10 cellular contexts compared by ENCODE assay signal in the genomic region with DNA sequence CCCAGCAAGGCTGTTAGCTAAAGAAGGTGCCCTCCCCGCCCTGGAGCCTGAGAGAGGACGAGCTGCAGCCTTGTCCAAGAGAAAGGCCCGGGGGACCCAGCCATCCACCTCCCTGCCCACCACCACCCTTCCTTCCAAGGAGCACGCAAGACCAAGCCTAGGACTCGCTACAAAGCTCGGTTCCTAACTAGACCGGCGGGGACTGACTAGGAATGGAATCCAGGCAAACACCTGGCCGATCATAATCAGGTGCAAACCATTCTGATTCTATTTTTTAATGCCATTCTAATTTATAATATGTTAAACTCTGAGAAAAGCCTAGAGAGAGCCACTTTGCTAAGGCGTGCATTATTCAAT. TPM values are rescaled to one million over a fixed set of nuclear protein-coding genes. Genes with fewer than 3 reads are reported as not detected.
DNase-seq lines count a peak whose midpoint lies in the region; ATAC-seq and TF ChIP-seq lines count a peak whose summit lies in the region.
"Had no signal": no experiment of that assay in that cellular context is flagged by ENCODE, and none has a peak within 500 bp of the region (broad histone marks: within the 10 kb centered on the region; RNA-seq: fewer than 3 reads in every experiment).

No MANE protein-coding gene starts in this region.

- H3K4me1 ChIP-seq in HUES6 (ENCODE audit: control insufficient read depth, insufficient read depth, low read length) (peaks cover 22% of the 10 kb centered on the region), duodenal mucosa (ENCODE audit: control insufficient read depth in 1 of 2, insufficient read depth in 2 of 2, low read length in 2 of 2) (peaks cover 7% of the 10 kb centered on the region in 2 donors), left lung (peaks cover 4 to 20% of the 10 kb centered on the region in 2 donors), stomach (peaks cover 14 to 23% (median 21%) of the 10 kb centered on the region in 4 donors)

- no peaks in the 10 kb centered on the region for H3K9me3 ChIP-seq in HUES6 (ENCODE audit: control insufficient read depth, insufficient read depth, low read depth, low read length)
- no peaks in the 10 kb centered on the region for H3K9me3 ChIP-seq in duodenal mucosa (ENCODE audit: control insufficient read depth in 1 of 2, low read length in 2 of 2)
- no peaks in the 10 kb centered on the region for H3K9me3 ChIP-seq in left lung
- H3K9me3 ChIP-seq in stomach, result no peaks in the 10 kb centered on the region

- POLR2A ChIA-PET in T-cell (lab: Charles Lee), result no interaction called here

- ATAC-seq in left lung (peak; percentile 4), T-cell (replicated peaks in 1 of 4) (no peak), GM19395 (IDR thresholded peaks at IDR 0.05; ENCODE audit: unreplicated experiment) (no peak)
- ATAC-seq: activated T-helper 17 cell treated with anti-CD3 and anti-CD28 coated beads, Interleukin-2, amount 50 U/mL, for 72 hours had no signal

- H3K36me3 ChIP-seq in HUES6 (ENCODE audit: control insufficient read depth, insufficient read depth, low read length) (no peaks in the 10 kb centered on the region), duodenal mucosa (ENCODE audit: control insufficient read depth in 1 of 2, insufficient read depth in 2 of 2, low read length in 2 of 2) (no peaks in the 10 kb centered on the region), left lung (no peaks in the 10 kb centered on the region), stomach (no peaks in the 10 kb centered on the region)

- H3K4me3 ChIP-seq in HUES6 (ENCODE audit: low read depth, low read length) (peak overlapping the region; percentile 88), duodenal mucosa (ENCODE audit: low read depth in 1 of 2, low read length in 2 of 2) (peak overlapping the region; percentile 20 to 61), left lung (peak overlapping the region in 1 of 2 donors; percentile 31), stomach (peak overlapping the region; percentile 40 to 53 (median 48))

- no peak for TF ChIP-seq CTCF in left lung (IDR thresholded peaks at IDR 0.05)
- no peak for TF ChIP-seq CTCF in stomach (IDR thresholded peaks at IDR 0.05)

- 8 to 17% (median 10%) methylated on average over 10 of the region's 10 CpGs for WGBS in stomach, 5 donors

- H3K4me1 Mint-ChIP-seq in T-cell, result peaks cover 0 to 7% (median 6%) of the 10 kb centered on the region in 3 donors
- H3K4me1 Mint-ChIP-seq: activated T-helper 17 cell treated with anti-CD3 and anti-CD28 coated beads, Interleukin-2, amount 50 U/mL, for 72 hours had no signal

- H3K27ac ChIP-seq in HUES6 (ENCODE audit: low read depth, low read length), result no peak overlapping the region
- no peak overlapping the region for H3K27ac ChIP-seq in duodenal mucosa (ENCODE audit: low read depth, low read length)
- peak overlapping the region; percentile 70 to 71 for H3K27ac ChIP-seq in left lung
- H3K27ac ChIP-seq in stomach, result peak overlapping the region; percentile 5 to 80 (median 72)

- no peak for TF ChIP-seq EP300 in stomach (IDR thresholded peaks at IDR 0.05)

- no peaks in the 10 kb centered on the region for H3K9me3 Mint-ChIP-seq in T-cell
- H3K9me3 Mint-ChIP-seq: activated T-helper 17 cell treated with anti-CD3 and anti-CD28 coated beads, Interleukin-2, amount 50 U/mL, for 72 hours had no signal

- H3K27ac Mint-ChIP-seq in T-cell, result no peak overlapping the region
- H3K27ac Mint-ChIP-seq: activated T-helper 17 cell treated with anti-CD3 and anti-CD28 coated beads, Interleukin-2, amount 50 U/mL, for 72 hours had no signal

- intact Hi-C loops in left lung (cut with DNase I) (no loop called here), stomach (cut with DNase I; ENCODE audit: low total_unique reads) (no loop called here)

- no peak overlapping the region for H3K4me3 Mint-ChIP-seq in T-cell
- H3K4me3 Mint-ChIP-seq: activated T-helper 17 cell treated with anti-CD3 and anti-CD28 coated beads, Interleukin-2, amount 50 U/mL, for 72 hours had no signal

- H3K36me3 Mint-ChIP-seq in T-cell, result no peaks in the 10 kb centered on the region

- peaks cover 19 to 59% of the 10 kb centered on the region in 2 donors for H3K27me3 Mint-ChIP-seq in T-cell

- no peak for TF ChIP-seq POLR2A in stomach (IDR thresholded peaks at IDR 0.05)

- CTCF ChIA-PET in T-cell (lab: Charles Lee), result no interaction called here

- H3K27me3 ChIP-seq in HUES6 (ENCODE audit: control insufficient read depth, insufficient read depth, low read length) (peaks cover 35% of the 10 kb centered on the region), duodenal mucosa (ENCODE audit: control insufficient read depth in 1 of 2, insufficient read depth in 2 of 2, low read length in 2 of 2) (peaks cover 19 to 26% of the 10 kb centered on the region in 2 donors), left lung (peaks cover 0 to 55% of the 10 kb centered on the region in 2 donors), stomach (peaks cover 0 to 40% (median 22%) of the 10 kb centered on the region in 3 donors)

- peak overlapping the region; percentile 68 for H3K9ac ChIP-seq in HUES6 (ENCODE audit: low read length)
- H3K9ac ChIP-seq in duodenal mucosa (ENCODE audit: low read depth in 1 of 2, low read length in 2 of 2), result no peak overlapping the region

- DNase-seq in left lung, result no peak
- DNase-seq in stomach, result no peak
- no peak for DNase-seq in T-cell
- no peak for DNase-seq in stimulated activated naive CD4-positive, alpha-beta T cell (lab: John Stamatoyannopoulos, UW)
- DNase-seq in activated CD4-positive, alpha-beta T cell treated with anti-CD3 and anti-CD28 coated beads for 48 hours, result no peak
- DNase-seq: DND-41 had no signal

RNA-seq across cellular contexts. Expression of a gene that starts 19.7 kb away (rescaled TPM):
- total RNA-seq in left lung, result 100 to 1,000 TPM in 1 of 2 donors, 10 to 100 TPM in 1; 90.0 to 140 TPM
- 100 to 1,000 TPM; 154 to 333 (median 248) TPM for total RNA-seq in stomach
- 100 to 1,000 TPM in 1 of 3 donors, 10 to 100 TPM in 2; 66.6 to 108 (median 92.2) TPM for polyA plus RNA-seq in stomach
- 1 to 10 TPM in 2 of 5 donors, under 1 TPM in 3; 0.40 to 4.9 (median 0.96) TPM for total RNA-seq in T-cell

RNA-seq across cellular contexts. Expression of a gene that starts 34.2 kb away (rescaled TPM):
- total RNA-seq in left lung, result not detected
- total RNA-seq in stomach, result not detected
- polyA plus RNA-seq in stomach, result under 1 TPM in 2 of 3 donors, not detected in 1; 0.15 to 0.44 TPM
- total RNA-seq in T-cell, result not detected
- total RNA-seq: activated T-helper 17 cell treated with anti-CD3 and anti-CD28 coated beads, Interleukin-2, amount 50 U/mL, for 72 hours had no signal

Comparison
In these comparisons a context has a peak if more than half of its experiments do, and no peak if none do; other contexts are left out.
1. H3K27ac ChIP-seq: peak in left lung (2 of 2) and stomach (5 of 5); none in HUES6 (single experiment) and duodenal mucosa (single experiment).
2. RNA of a gene that starts 19.7 kb away (total RNA-seq): 154 to 333 TPM in stomach and 90.0 to 140 TPM in left lung; 0.40 to 4.9 TPM in T-cell; every median in the first group is over 10 times any median in the second.